ENCODE assay signal across 17 cellular contexts in genomic region chr15:42805266-42805665, GRCh38.
DNase-seq lines count a peak whose midpoint lies in the region; ATAC-seq and TF ChIP-seq lines count a peak whose summit lies in the region.
"Had no signal": no experiment of that assay in that cellular context is flagged by ENCODE, and none has a peak within 500 bp of the region (broad histone marks: within the 10 kb centered on the region; RNA-seq: fewer than 3 reads in every experiment).

No MANE protein-coding gene starts in this region.

- peak overlapping the region; percentile 24 for H3K27ac ChIP-seq in psoas muscle
- no peak overlapping the region for H3K27ac ChIP-seq in effector memory CD4-positive, alpha-beta T cell (ENCODE audit: insufficient read depth, low read length, poor library complexity, severe bottlenecking)
- H3K27ac ChIP-seq: 22Rv1, BLaER1, C4-2B had no signal

- no peaks in the 10 kb centered on the region for H3K27me3 Mint-ChIP-seq in nephron progenitor cell (ENCODE audit: low read depth, poor library complexity)
- H3K27me3 Mint-ChIP-seq: B cell; CD4-positive, CD25-positive, alpha-beta regulatory T cell had no signal

- no peak overlapping the region for H3K4me3 ChIP-seq in psoas muscle
- H3K4me3 ChIP-seq in effector memory CD4-positive, alpha-beta T cell (ENCODE audit: insufficient read depth, low read depth, low read length, poor library complexity, severe bottlenecking) = no peak overlapping the region
- H3K4me3 ChIP-seq: BLaER1 had no signal

- no peaks in the 10 kb centered on the region for H3K27me3 ChIP-seq in psoas muscle (ENCODE audit: insufficient read depth in 3 of 3, low read length in 2 of 3)
- H3K27me3 ChIP-seq in effector memory CD4-positive, alpha-beta T cell (replicated peaks; ENCODE audit: control insufficient read depth, insufficient read depth, low read length, poor library complexity, severe bottlenecking) = no peaks in the 10 kb centered on the region
- H3K27me3 ChIP-seq: BLaER1 had no signal

- peak in 2 of 4 donors; percentile 56 to 68 for ATAC-seq in psoas muscle
- ATAC-seq: CD8-positive, alpha-beta T cell; HCT116 had no signal

- TF ChIP-seq CTCF in nephron progenitor cell (IDR thresholded peaks at IDR 0.05) = no peak
- TF ChIP-seq CTCF in psoas muscle (IDR thresholded peaks at IDR 0.05) = no peak

- H3K4me3 Mint-ChIP-seq in nephron progenitor cell = no peak overlapping the region
- H3K4me3 Mint-ChIP-seq: B cell; CD4-positive, CD25-positive, alpha-beta regulatory T cell; CD8-positive, alpha-beta T cell had no signal

- peak overlapping the region; percentile 89 for H3K27ac Mint-ChIP-seq in nephron progenitor cell
- H3K27ac Mint-ChIP-seq: B cell; CD8-positive, alpha-beta T cell had no signal

- no peaks in the 10 kb centered on the region for H3K4me1 ChIP-seq in psoas muscle
- no peaks in the 10 kb centered on the region for H3K4me1 ChIP-seq in effector memory CD4-positive, alpha-beta T cell (ENCODE audit: control insufficient read depth, insufficient read depth, low read length, poor library complexity, severe bottlenecking)
- H3K4me1 ChIP-seq: BLaER1, Caco-2 had no signal

- no peaks in the 10 kb centered on the region for H3K9me3 Mint-ChIP-seq in nephron progenitor cell
- H3K9me3 Mint-ChIP-seq: CD4-positive, CD25-positive, alpha-beta regulatory T cell; CD8-positive, alpha-beta T cell had no signal

- intact Hi-C loops in psoas muscle (cut with DNase I) = no loop called here

- peaks cover 0 to 45% of the 10 kb centered on the region in 2 donors for H3K36me3 ChIP-seq in psoas muscle (ENCODE audit: insufficient read depth in 1 of 2, low read depth in 1 of 2)
- peaks cover 13% of the 10 kb centered on the region for H3K36me3 ChIP-seq in effector memory CD4-positive, alpha-beta T cell (ENCODE audit: control insufficient read depth, insufficient read depth, low read length)

- no peaks in the 10 kb centered on the region for H3K9me3 ChIP-seq in psoas muscle
- H3K9me3 ChIP-seq in effector memory CD4-positive, alpha-beta T cell (ENCODE audit: control insufficient read depth, low read length) = no peaks in the 10 kb centered on the region
- H3K9me3 ChIP-seq: BLaER1, Caco-2 had no signal

- peaks cover 41% of the 10 kb centered on the region for H3K36me3 Mint-ChIP-seq in nephron progenitor cell (ENCODE audit: low read depth)

- DNase-seq in NCI-H82 (lab: John Stamatoyannopoulos, UW) = peak; percentile 55
- no peak for DNase-seq in NCI-H82 treated with DMSO at 0.1 percent for 48 hours (lab: John Stamatoyannopoulos, UW; ENCODE audit: unreplicated experiment)
- DNase-seq in nephron progenitor cell = no peak
- DNase-seq in psoas muscle = no peak
- DNase-seq in NAMALWA (ENCODE audit: low spot score) = no peak
- no peak for DNase-seq in effector memory CD4-positive, alpha-beta T cell
- DNase-seq: Caco-2; CD4-positive, CD25-positive, alpha-beta regulatory T cell; CD8-positive, alpha-beta T cell; DMS153; DND-41; H7 had no signal

- H3K4me1 Mint-ChIP-seq in nephron progenitor cell = no peaks in the 10 kb centered on the region
- H3K4me1 Mint-ChIP-seq: B cell had no signal

- 75 to 87% (median 77%) methylated on average over 5 of the region's 5 CpGs for WGBS in psoas muscle, 3 donors
